In genomic region chr10:96835826-96836365, GRCh38 we compare ENCODE assay signal across 1 cellular context.
TF ChIP-seq lines count a peak whose summit lies in the region.

No MANE protein-coding gene starts in this region.

TF ChIP-seq in HepG2, 621 proteins besides CTCF, POLR2A, EP300 and RAD21:
- TF ChIP-seq ZBTB26 (CRISPR knock-in tag; IDR thresholded peaks at IDR 0.05; ENCODE audit: borderline replicate concordance) (0 out of 2 replicates have a peak, but pooled peaks have one; percentile 20), RBFOX2 (IDR thresholded peaks at IDR 0.05; ENCODE audit: low read depth, low read length) (peak; percentile 48), RARA (CRISPR knock-in tag; IDR thresholded peaks at IDR 0.05) (peak; percentile 30; the same call in 1 of the 2 replicates), GATAD2A (CRISPR knock-in tag; IDR thresholded peaks at IDR 0.05) (peak; percentile 34; the same call in 1 of the 2 replicates), SRSF9 (IDR thresholded peaks at IDR 0.05; ENCODE audit: borderline replicate concordance, insufficient read depth, low read depth, low read length, poor library complexity, severe bottlenecking) (no peak), CEBPG (CRISPR knock-in tag; IDR thresholded peaks at IDR 0.05) (peak; percentile 69), HMGA1 (CRISPR knock-in tag; conservative IDR thresholded peaks at IDR 0.05) (no peak), NFRKB (IDR thresholded peaks at IDR 0.05) (no peak), HNF4A (CRISPR knock-in tag; IDR thresholded peaks at IDR 0.05) (peak; percentile 31; the same call in 1 of the 2 replicates), ELF3 (CRISPR knock-in tag; IDR thresholded peaks at IDR 0.05) (0 out of 2 replicates have a peak, but pooled peaks have one; percentile 31), ETV6 (CRISPR knock-in tag; conservative IDR thresholded peaks at IDR 0.05) (no peak), ATF4 (CRISPR knock-in tag; IDR thresholded peaks at IDR 0.05) (peak in 1 of 2 experiments; percentile 70; a peak in 2 of 4 replicates), ZNF557 (CRISPR knock-in tag; IDR thresholded peaks at IDR 0.05) (no peak)
- TF ChIP-seq, protein P1, sequence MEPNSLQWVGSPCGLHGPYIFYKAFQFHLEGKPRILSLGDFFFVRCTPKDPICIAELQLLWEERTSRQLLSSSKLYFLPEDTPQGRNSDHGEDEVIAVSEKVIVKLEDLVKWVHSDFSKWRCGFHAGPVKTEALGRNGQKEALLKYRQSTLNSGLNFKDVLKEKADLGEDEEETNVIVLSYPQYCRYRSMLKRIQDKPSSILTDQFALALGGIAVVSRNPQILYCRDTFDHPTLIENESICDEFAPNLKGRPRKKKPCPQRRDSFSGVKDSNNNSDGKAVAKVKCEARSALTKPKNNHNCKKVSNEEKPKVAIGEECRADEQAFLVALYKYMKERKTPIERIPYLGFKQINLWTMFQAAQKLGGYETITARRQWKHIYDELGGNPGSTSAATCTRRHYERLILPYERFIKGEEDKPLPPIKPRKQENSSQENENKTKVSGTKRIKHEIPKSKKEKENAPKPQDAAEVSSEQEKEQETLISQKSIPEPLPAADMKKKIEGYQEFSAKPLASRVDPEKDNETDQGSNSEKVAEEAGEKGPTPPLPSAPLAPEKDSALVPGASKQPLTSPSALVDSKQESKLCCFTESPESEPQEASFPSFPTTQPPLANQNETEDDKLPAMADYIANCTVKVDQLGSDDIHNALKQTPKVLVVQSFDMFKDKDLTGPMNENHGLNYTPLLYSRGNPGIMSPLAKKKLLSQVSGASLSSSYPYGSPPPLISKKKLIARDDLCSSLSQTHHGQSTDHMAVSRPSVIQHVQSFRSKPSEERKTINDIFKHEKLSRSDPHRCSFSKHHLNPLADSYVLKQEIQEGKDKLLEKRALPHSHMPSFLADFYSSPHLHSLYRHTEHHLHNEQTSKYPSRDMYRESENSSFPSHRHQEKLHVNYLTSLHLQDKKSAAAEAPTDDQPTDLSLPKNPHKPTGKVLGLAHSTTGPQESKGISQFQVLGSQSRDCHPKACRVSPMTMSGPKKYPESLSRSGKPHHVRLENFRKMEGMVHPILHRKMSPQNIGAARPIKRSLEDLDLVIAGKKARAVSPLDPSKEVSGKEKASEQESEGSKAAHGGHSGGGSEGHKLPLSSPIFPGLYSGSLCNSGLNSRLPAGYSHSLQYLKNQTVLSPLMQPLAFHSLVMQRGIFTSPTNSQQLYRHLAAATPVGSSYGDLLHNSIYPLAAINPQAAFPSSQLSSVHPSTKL (CRISPR knock-in tag; IDR thresholded peaks at IDR 0.05): peak; percentile 37
